Comparison of ENCODE assay signal across 33 cellular contexts in the genomic region with DNA sequence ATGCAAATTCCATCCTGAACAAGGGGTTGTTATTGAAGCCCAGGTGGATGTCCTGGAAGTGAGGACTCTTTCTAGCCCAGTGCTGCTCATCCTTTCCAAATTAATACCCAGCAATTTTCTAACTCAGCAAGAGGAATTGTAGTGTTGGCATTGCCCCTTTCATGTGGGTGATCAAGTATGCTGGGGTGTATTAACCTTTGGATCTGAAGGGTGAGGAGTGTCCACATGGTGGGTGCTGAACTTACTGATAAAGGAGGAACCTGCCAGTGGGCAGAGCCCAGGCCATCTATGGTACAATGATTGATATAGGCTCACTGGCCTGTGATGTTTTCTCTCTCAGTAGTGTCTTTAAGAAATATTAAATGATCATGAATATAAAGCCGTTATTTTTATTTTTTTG.
A peak's percentile ranks its signal among the peaks of the same experiment; 100 is the strongest.
DNase-seq lines count a peak whose midpoint lies in the region; ATAC-seq and TF ChIP-seq lines count a peak whose summit lies in the region.
"Had no signal": no experiment of that assay in that cellular context is flagged by ENCODE, and none has a peak within 500 bp of the region (broad histone marks: within the 10 kb centered on the region; RNA-seq: fewer than 3 reads in every experiment).

No MANE protein-coding gene starts in this region.

- POLR2A ChIA-PET in HEK293 (lab: Yijun Ruan, JAX): no interaction called here

- H3K27ac ChIP-seq in HEK293 (ENCODE audit: extremely low read depth, low read depth, low read length): no peak overlapping the region
- no peak overlapping the region for H3K27ac ChIP-seq in brain microvascular endothelial cell
- H3K27ac ChIP-seq in endodermal cell (ENCODE audit: low read depth, low read length): no peak overlapping the region
- H3K27ac ChIP-seq: 22Rv1; A549; BLaER1; BLaER1 treated with 17β-estradiol and CSF1 and Interleukin-3, amounts not matched to agents 10 nM and 100 nM; C4-2B had no signal

- no peaks in the 10 kb centered on the region for H3K27me3 ChIP-seq in brain microvascular endothelial cell (replicated peaks)
- no peaks in the 10 kb centered on the region for H3K27me3 ChIP-seq in endodermal cell (ENCODE audit: control insufficient read depth, insufficient read depth, low read length, poor library complexity, severe bottlenecking)
- H3K27me3 ChIP-seq: BE2C; BLaER1; BLaER1 treated with 17β-estradiol and CSF1 and Interleukin-3, amounts not matched to agents 10 nM and 100 nM had no signal

- H3K4me3 ChIP-seq in HEK293 (ENCODE audit: low read depth, low read length) (no peak overlapping the region), brain microvascular endothelial cell (ENCODE audit: low read depth, low read length) (no peak overlapping the region), endodermal cell (ENCODE audit: low read length) (no peak overlapping the region)
- H3K4me3 ChIP-seq: A549; BLaER1; BLaER1 treated with 17β-estradiol and CSF1 and Interleukin-3, amounts not matched to agents 10 nM and 100 nM had no signal

- H3K27me3 Mint-ChIP-seq in stimulated activated memory B cell treated with anti-CD40 and anti-IgM and Interleukin-4, amounts not matched to agents 10 μg/mL and 1 μg/mL and 100 μg/mL, for 72 hours: no peaks in the 10 kb centered on the region
- H3K27me3 Mint-ChIP-seq in endodermal cell (ENCODE audit: insufficient read depth): no peaks in the 10 kb centered on the region
- H3K27me3 Mint-ChIP-seq: B cell; CD4-positive, alpha-beta memory T cell; CD4-positive, alpha-beta T cell; CD4-positive, CD25-positive, alpha-beta regulatory T cell; CD8-positive, alpha-beta memory T cell had no signal

- peak; percentile 69 for DNase-seq in SW480 (ENCODE audit: low spot score)
- no peak for DNase-seq in brain microvascular endothelial cell
- DNase-seq in dedifferentiated amniotic fluid mesenchymal stem cell (ENCODE audit: extremely low spot score): no peak
- DNase-seq in endodermal cell: no peak
- DNase-seq: 8988T; ACHN; AML-193; BE2C; C1 segment of cervical spinal cord; Caco-2; Calu3; CD4-positive, alpha-beta memory T cell; CD4-positive, alpha-beta T cell; CD4-positive, CD25-positive, alpha-beta regulatory T cell; CD8-positive, alpha-beta memory T cell; CD8-positive, alpha-beta T cell; COR-L47; DMS 273 treated with DMSO at 0.1 percent for 48 hours; DMS153; DMS53; DMS79; DMS79 treated with DMSO at 0.1 percent for 48 hours; DND-41; EL had no signal

- ATAC-seq in stimulated activated memory B cell treated with anti-CD40 and anti-IgM and Interleukin-4, amounts not matched to agents 10 μg/mL and 1 μg/mL and 100 μg/mL, for 72 hours: peak; percentile 31
- ATAC-seq: A549; CD8-positive, alpha-beta T cell had no signal

- H3K36me3 Mint-ChIP-seq in stimulated activated memory B cell treated with anti-CD40 and anti-IgM and Interleukin-4, amounts not matched to agents 10 μg/mL and 1 μg/mL and 100 μg/mL, for 72 hours: no peaks in the 10 kb centered on the region
- no peaks in the 10 kb centered on the region for H3K36me3 Mint-ChIP-seq in endodermal cell (ENCODE audit: low read depth)
- H3K36me3 Mint-ChIP-seq: CD14-positive monocyte; CD4-positive, alpha-beta memory T cell; CD4-positive, CD25-positive, alpha-beta regulatory T cell; CD8-positive, alpha-beta memory T cell; CD8-positive, alpha-beta T cell had no signal

- H3K9me3 ChIP-seq in HEK293 (ENCODE audit: control insufficient read depth, insufficient read depth, low read depth, low read length) (no peaks in the 10 kb centered on the region), endodermal cell (ENCODE audit: control insufficient read depth, low read length) (no peaks in the 10 kb centered on the region)
- H3K9me3 ChIP-seq: A549; BE2C; BLaER1; BLaER1 treated with 17β-estradiol and CSF1 and Interleukin-3, amounts not matched to agents 10 nM and 100 nM; Caco-2 had no signal

- H3K9ac ChIP-seq in endodermal cell (ENCODE audit: extremely low read depth, low read length, poor library complexity, severe bottlenecking): no peak overlapping the region
- H3K9ac ChIP-seq: BLaER1; BLaER1 treated with 17β-estradiol and CSF1 and Interleukin-3, amounts not matched to agents 10 nM and 100 nM had no signal

- H3K27ac Mint-ChIP-seq in stimulated activated memory B cell treated with anti-CD40 and anti-IgM and Interleukin-4, amounts not matched to agents 10 μg/mL and 1 μg/mL and 100 μg/mL, for 72 hours: no peak overlapping the region
- no peak overlapping the region for H3K27ac Mint-ChIP-seq in endodermal cell
- H3K27ac Mint-ChIP-seq: B cell; CD14-positive monocyte; CD4-positive, alpha-beta memory T cell; CD4-positive, alpha-beta T cell; CD4-positive, CD25-positive, alpha-beta regulatory T cell; CD8-positive, alpha-beta memory T cell; CD8-positive, alpha-beta T cell had no signal

- H3K9me3 Mint-ChIP-seq in stimulated activated memory B cell treated with anti-CD40 and anti-IgM and Interleukin-4, amounts not matched to agents 10 μg/mL and 1 μg/mL and 100 μg/mL, for 72 hours: no peaks in the 10 kb centered on the region
- no peaks in the 10 kb centered on the region for H3K9me3 Mint-ChIP-seq in endodermal cell
- H3K9me3 Mint-ChIP-seq: CD4-positive, alpha-beta memory T cell; CD4-positive, alpha-beta T cell; CD8-positive, alpha-beta memory T cell; CD8-positive, alpha-beta T cell had no signal

- no peak overlapping the region for H3K4me3 Mint-ChIP-seq in stimulated activated memory B cell treated with anti-CD40 and anti-IgM and Interleukin-4, amounts not matched to agents 10 μg/mL and 1 μg/mL and 100 μg/mL, for 72 hours
- no peak overlapping the region for H3K4me3 Mint-ChIP-seq in endodermal cell
- H3K4me3 Mint-ChIP-seq: B cell; CD14-positive monocyte; CD4-positive, alpha-beta memory T cell; CD4-positive, alpha-beta T cell; CD4-positive, CD25-positive, alpha-beta regulatory T cell; CD8-positive, alpha-beta T cell had no signal

- CTCF ChIA-PET in HEK293 (lab: Yijun Ruan, JAX): no interaction called here

- H3K4me1 Mint-ChIP-seq in stimulated activated memory B cell treated with anti-CD40 and anti-IgM and Interleukin-4, amounts not matched to agents 10 μg/mL and 1 μg/mL and 100 μg/mL, for 72 hours: no peaks in the 10 kb centered on the region
- H3K4me1 Mint-ChIP-seq in endodermal cell: no peaks in the 10 kb centered on the region
- H3K4me1 Mint-ChIP-seq: B cell; CD14-positive monocyte; CD4-positive, CD25-positive, alpha-beta regulatory T cell had no signal

- H3K36me3 ChIP-seq in HEK293 (ENCODE audit: control insufficient read depth in 2 of 2, insufficient read depth in 1 of 2, low read length in 2 of 2) (no peaks in the 10 kb centered on the region), brain microvascular endothelial cell (replicated peaks) (no peaks in the 10 kb centered on the region), endodermal cell (ENCODE audit: control insufficient read depth, insufficient read depth, low read length) (no peaks in the 10 kb centered on the region)
- H3K36me3 ChIP-seq: BE2C; BLaER1; BLaER1 treated with 17β-estradiol and CSF1 and Interleukin-3, amounts not matched to agents 10 nM and 100 nM had no signal

- H3K4me1 ChIP-seq in HEK293 (ENCODE audit: control insufficient read depth, insufficient read depth, low read length) (no peaks in the 10 kb centered on the region), endodermal cell (ENCODE audit: control insufficient read depth, insufficient read depth, low read length) (no peaks in the 10 kb centered on the region)
- H3K4me1 ChIP-seq: A549, BE2C, Caco-2 had no signal

- 100% methylated on average over 1 of the region's 1 CpG; no CpG with 5 or more reads in 1 of the 2 experiments for WGBS in endodermal cell (ENCODE audit: insufficient coverage in 1 of 2, insufficient read length in 1 of 2), 2 experiments

- in situ Hi-C loops in brain microvascular endothelial cell (cut with HindIII; ENCODE audit: low pct_ligation_motif_present, low sequenced_read_pairs): no loop called here

- no peak for TF ChIP-seq CTCF in HEK293 (tag by site-specific recombination; IDR thresholded peaks at IDR 0.05)
- no peak for TF ChIP-seq CTCF in brain microvascular endothelial cell (IDR thresholded peaks at IDR 0.05; ENCODE audit: low read depth, low read length, missing control alignments)
- TF ChIP-seq CTCF in endodermal cell (conservative IDR thresholded peaks at IDR 0.05): no peak

TF ChIP-seq in HEK293, 187 proteins besides CTCF, POLR2A, EP300 and RAD21 (continues in another document):
- TF ChIP-seq, protein P1, sequence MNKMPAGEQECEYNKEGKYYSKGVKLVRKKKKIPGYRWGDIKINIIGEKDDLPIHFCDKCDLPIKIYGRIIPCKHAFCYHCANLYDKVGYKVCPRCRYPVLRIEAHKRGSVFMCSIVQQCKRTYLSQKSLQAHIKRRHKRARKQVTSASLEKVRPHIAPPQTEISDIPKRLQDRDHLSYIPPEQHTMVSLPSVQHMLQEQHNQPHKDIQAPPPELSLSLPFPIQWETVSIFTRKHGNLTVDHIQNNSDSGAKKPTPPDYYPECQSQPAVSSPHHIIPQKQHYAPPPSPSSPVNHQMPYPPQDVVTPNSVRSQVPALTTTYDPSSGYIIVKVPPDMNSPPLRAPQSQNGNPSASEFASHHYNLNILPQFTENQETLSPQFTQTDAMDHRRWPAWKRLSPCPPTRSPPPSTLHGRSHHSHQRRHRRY (tag by site-specific recombination; IDR thresholded peaks at IDR 0.05): no peak
- TF ChIP-seq, protein P2, sequence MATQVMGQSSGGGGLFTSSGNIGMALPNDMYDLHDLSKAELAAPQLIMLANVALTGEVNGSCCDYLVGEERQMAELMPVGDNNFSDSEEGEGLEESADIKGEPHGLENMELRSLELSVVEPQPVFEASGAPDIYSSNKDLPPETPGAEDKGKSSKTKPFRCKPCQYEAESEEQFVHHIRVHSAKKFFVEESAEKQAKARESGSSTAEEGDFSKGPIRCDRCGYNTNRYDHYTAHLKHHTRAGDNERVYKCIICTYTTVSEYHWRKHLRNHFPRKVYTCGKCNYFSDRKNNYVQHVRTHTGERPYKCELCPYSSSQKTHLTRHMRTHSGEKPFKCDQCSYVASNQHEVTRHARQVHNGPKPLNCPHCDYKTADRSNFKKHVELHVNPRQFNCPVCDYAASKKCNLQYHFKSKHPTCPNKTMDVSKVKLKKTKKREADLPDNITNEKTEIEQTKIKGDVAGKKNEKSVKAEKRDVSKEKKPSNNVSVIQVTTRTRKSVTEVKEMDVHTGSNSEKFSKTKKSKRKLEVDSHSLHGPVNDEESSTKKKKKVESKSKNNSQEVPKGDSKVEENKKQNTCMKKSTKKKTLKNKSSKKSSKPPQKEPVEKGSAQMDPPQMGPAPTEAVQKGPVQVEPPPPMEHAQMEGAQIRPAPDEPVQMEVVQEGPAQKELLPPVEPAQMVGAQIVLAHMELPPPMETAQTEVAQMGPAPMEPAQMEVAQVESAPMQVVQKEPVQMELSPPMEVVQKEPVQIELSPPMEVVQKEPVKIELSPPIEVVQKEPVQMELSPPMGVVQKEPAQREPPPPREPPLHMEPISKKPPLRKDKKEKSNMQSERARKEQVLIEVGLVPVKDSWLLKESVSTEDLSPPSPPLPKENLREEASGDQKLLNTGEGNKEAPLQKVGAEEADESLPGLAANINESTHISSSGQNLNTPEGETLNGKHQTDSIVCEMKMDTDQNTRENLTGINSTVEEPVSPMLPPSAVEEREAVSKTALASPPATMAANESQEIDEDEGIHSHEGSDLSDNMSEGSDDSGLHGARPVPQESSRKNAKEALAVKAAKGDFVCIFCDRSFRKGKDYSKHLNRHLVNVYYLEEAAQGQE (tag by site-specific recombination; IDR thresholded peaks at IDR 0.05): 0 out of 2 replicates have a peak, but pooled peaks have one; percentile 26
